19 cellular contexts compared by ENCODE assay signal in the genomic region with DNA sequence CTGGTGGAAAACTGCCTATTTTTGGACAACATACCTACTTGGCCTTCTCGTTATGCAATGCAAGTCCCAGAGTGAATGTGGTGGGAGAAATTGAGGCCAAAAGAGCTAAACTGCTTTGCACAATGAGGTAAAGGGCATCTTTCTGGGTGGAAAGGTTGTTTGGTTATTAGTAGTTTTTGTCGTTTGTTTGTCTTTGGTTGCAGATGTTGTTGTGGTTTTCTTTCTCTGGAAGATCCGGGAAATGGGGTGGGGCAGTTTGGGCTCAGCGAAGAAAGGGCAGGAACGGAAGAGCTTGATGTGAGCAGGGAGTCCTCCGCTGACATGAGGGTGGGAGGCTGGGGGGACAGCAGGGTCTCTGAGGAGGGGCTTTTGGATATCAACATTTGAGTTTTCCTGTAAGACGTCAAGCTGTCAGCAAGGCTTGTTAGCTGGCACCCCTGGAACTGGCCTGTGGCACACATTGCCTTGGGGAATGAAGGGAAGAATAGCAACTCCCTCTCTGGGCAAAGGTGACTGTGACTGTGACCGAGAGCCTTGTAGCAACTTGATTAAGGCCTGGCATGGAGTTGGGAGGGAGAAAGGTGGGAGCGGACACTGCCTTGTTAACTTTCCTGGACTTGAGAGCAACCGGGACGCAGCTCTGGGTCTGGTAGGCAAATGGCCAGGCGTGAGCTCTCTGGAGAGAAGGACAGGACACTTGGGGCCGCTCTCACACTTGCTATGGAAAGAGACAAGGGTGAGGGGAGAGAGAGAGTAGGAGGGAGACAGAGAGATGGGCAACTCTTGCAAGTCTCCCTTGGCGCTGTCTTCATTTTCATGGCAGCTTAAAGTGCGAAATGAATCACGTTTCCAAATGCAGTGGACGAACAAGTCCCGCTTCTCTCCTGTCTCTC. TPM values are rescaled to one million over a fixed set of nuclear protein-coding genes. Genes with fewer than 3 reads are reported as not detected.
DNase-seq lines count a peak whose midpoint lies in the region; ATAC-seq and TF ChIP-seq lines count a peak whose summit lies in the region.
"Had no signal": no experiment of that assay in that cellular context is flagged by ENCODE, and none has a peak within 500 bp of the region (broad histone marks: within the 10 kb centered on the region; RNA-seq: fewer than 3 reads in every experiment).

No MANE protein-coding gene starts in this region.

- H3K27me3 ChIP-seq in A673 (replicated peaks; ENCODE audit: insufficient read depth, low read depth, low read length, poor library complexity) (no peaks in the 10 kb centered on the region), BLaER1 (no peaks in the 10 kb centered on the region), PC-3 (ENCODE audit: low read length) (no peaks in the 10 kb centered on the region), MG63 (no peaks in the 10 kb centered on the region)

- H3K36me3 Mint-ChIP-seq in T-cell = no peaks in the 10 kb centered on the region

- no peaks in the 10 kb centered on the region for H3K79me2 ChIP-seq in PC-3 (ENCODE audit: low read length)

- no peak overlapping the region for H3K4me3 ChIP-seq in A673 (ENCODE audit: low read depth, low read length, poor library complexity, severe bottlenecking)
- no peak overlapping the region for H3K4me3 ChIP-seq in BLaER1
- H3K4me3 ChIP-seq in PC-3 (ENCODE audit: low read length) = no peak overlapping the region
- no peak overlapping the region for H3K4me3 ChIP-seq in fibroblast of villous mesenchyme (ENCODE audit: low read depth, low read length)
- no peak overlapping the region for H3K4me3 ChIP-seq in MG63
- H3K4me3 ChIP-seq: gastroesophageal sphincter, thoracic aorta had no signal

- no peaks in the 10 kb centered on the region for H4K20me1 ChIP-seq in BLaER1
- no peaks in the 10 kb centered on the region for H4K20me1 ChIP-seq in PC-3 (ENCODE audit: low read length)

- H3K36me3 ChIP-seq in A673 (ENCODE audit: insufficient read depth, low read length, poor library complexity, severe bottlenecking) (no peaks in the 10 kb centered on the region), BLaER1 (no peaks in the 10 kb centered on the region), PC-3 (ENCODE audit: low read depth, low read length) (no peaks in the 10 kb centered on the region), MG63 (no peaks in the 10 kb centered on the region)
- H3K36me3 ChIP-seq: gastroesophageal sphincter, neutrophil, thoracic aorta had no signal

- H3F3A ChIP-seq in PC-3 (ENCODE audit: low read length, unreplicated experiment) = no peaks in the 10 kb centered on the region

- ATAC-seq in PC-3 (no peak), T-cell (replicated peaks in 1 of 4) (no peak)
- ATAC-seq: gastroesophageal sphincter, left colon had no signal

- H2AFZ ChIP-seq in PC-3 (ENCODE audit: low read length) = no peak overlapping the region

- TF ChIP-seq CTCF in A673 (conservative IDR thresholded peaks at IDR 0.05; ENCODE audit: low read depth, low read length) (0 out of 2 replicates have a peak, but pooled peaks have one; percentile 14), PC-3 (conservative IDR thresholded peaks at IDR 0.05; ENCODE audit: low read depth, low read length) (0 out of 2 replicates have a peak, but pooled peaks have one; percentile 13), fibroblast of villous mesenchyme (IDR thresholded peaks at IDR 0.05; ENCODE audit: insufficient read depth, low read depth, low read length) (no peak)

- no TSS peak for BruUV-seq in A673 (replicated peaks; lab: Mats Ljungman, UMichigan)
- BruUV-seq in PC-3 (replicated peaks; lab: Mats Ljungman, UMichigan) = no TSS peak

- peak overlapping the region; percentile 87 for H3K4me2 ChIP-seq in BLaER1
- no peak overlapping the region for H3K4me2 ChIP-seq in PC-3 (ENCODE audit: low read length)

- intact Hi-C loops in A673 (cut with micrococcal nuclease; ENCODE audit: unreplicated experiment) = no loop called here
- intact Hi-C loops in PC-3 (cut with micrococcal nuclease) = no loop called here

- no peak overlapping the region for H3K27ac Mint-ChIP-seq in T-cell

- H3K4me1 Mint-ChIP-seq in T-cell = peaks cover 0 to 10% (median 0%) of the 10 kb centered on the region in 3 donors

- no peaks in the 10 kb centered on the region for H3K9me3 Mint-ChIP-seq in T-cell

- no peaks in the 10 kb centered on the region for H3K9me3 ChIP-seq in A673 (ENCODE audit: low read depth, low read length, poor library complexity, severe bottlenecking)
- no peaks in the 10 kb centered on the region for H3K9me3 ChIP-seq in BLaER1
- no peaks in the 10 kb centered on the region for H3K9me3 ChIP-seq in PC-3 (ENCODE audit: low read length)
- H3K9me3 ChIP-seq in MG63 = no peaks in the 10 kb centered on the region
- H3K9me3 ChIP-seq: gastroesophageal sphincter, neutrophil, thoracic aorta had no signal

- CTCF ChIA-PET in A673 (lab: Charles Lee) = no interaction called here
- CTCF ChIA-PET in PC-3 (lab: Charles Lee) = interaction anchor here (0.6 kb wide), 1 partner anchor 11 kb away, joined by 3 read pairs; no protein-coding TSS in a partner anchor
- CTCF ChIA-PET in T-cell (lab: Charles Lee) = no interaction called here

- H3K4me3 Mint-ChIP-seq in T-cell = no peak overlapping the region

- no peak for DNase-seq in A673 (ENCODE audit: low spot score)
- DNase-seq in PC-3 = no peak
- DNase-seq in fibroblast of villous mesenchyme (ENCODE audit: low read depth) = peak; percentile 51
- DNase-seq in nucleus accumbens (lab: John Stamatoyannopoulos, UW) = no peak
- DNase-seq in MG63 = no peak
- DNase-seq in T-cell = no peak
- no peak for DNase-seq in ureter (ENCODE audit: low spot score)
- DNase-seq: activated CD4-positive, alpha-beta T cell treated with anti-CD3 and anti-CD28 coated beads for 48 hours; activated CD8-positive, alpha-beta memory T cell treated with anti-CD3 and anti-CD28 coated beads, Interleukin-2, amount 50 U/mL, for 4 hours; left colon; NCI-H1417 treated with DMSO at 0.1 percent for 48 hours; NCI-H774 had no signal

- H3K9ac ChIP-seq in BLaER1 (peak overlapping the region; percentile 60), PC-3 (ENCODE audit: low read length) (no peak overlapping the region)

- POLR2A ChIA-PET in A673 (lab: Charles Lee; ENCODE audit: low non-redundant PET) (no interaction called here), PC-3 (lab: Charles Lee; ENCODE audit: unreplicated experiment) (no interaction called here), T-cell (lab: Charles Lee) (interaction anchor here in 1 of 2 donors (0.6 kb wide), 1 partner anchor 345 kb away, joined by 5 read pairs; no protein-coding TSS in a partner anchor)

- H3K27ac ChIP-seq in A673 (ENCODE audit: low read depth, low read length, poor library complexity, severe bottlenecking) = no peak overlapping the region
- peak overlapping the region; percentile 59; the same call in 1 of the 2 replicates for H3K27ac ChIP-seq in BLaER1
- H3K27ac ChIP-seq in PC-3 (ENCODE audit: low read length) = no peak overlapping the region
- H3K27ac ChIP-seq: gastroesophageal sphincter, neutrophil, thoracic aorta had no signal

- no peaks in the 10 kb centered on the region for H3K9me2 ChIP-seq in PC-3 (replicated peaks; ENCODE audit: low read length)

- H3K4me1 ChIP-seq in A673 (ENCODE audit: insufficient read depth, low read length, poor library complexity, severe bottlenecking) (no peaks in the 10 kb centered on the region), BLaER1 (peaks cover 22% of the 10 kb centered on the region), PC-3 (ENCODE audit: insufficient read depth, low read length) (no peaks in the 10 kb centered on the region)
- H3K4me1 ChIP-seq: gastroesophageal sphincter had no signal

- peaks cover 13% of the 10 kb centered on the region in 2 donors for H3K27me3 Mint-ChIP-seq in T-cell

RNA-seq across cellular contexts. Expression of a gene that starts 15.4 kb away (rescaled TPM):
- total RNA-seq in A673 (2021) = 0.79 and 0.97 TPM in 2 replicates
- not detected in 2 replicates for total RNA-seq in PC-3 (2014; rRNA removed)
- under 0.01 TPM in 1 of 2 replicates, not detected in the other for total RNA-seq in fibroblast of villous mesenchyme
- total RNA-seq in MG63 (2014; rRNA removed; shearing (Covaris generic); ENCODE audit: low replicate concordance) = under 0.01 and 0.05 TPM in 2 replicates
- total RNA-seq in T-cell = not detected
- total RNA-seq in ureter = not detected
- total RNA-seq: dermis microvascular lymphatic vessel endothelial cell, M059J, renal cortical epithelial cell, thoracic aorta had no signal

RNA-seq across cellular contexts. Expression of a gene that starts 59.8 kb away (rescaled TPM):
- 99.6 and 111 TPM in 2 replicates for total RNA-seq in A673 (2021)
- 49.8 and 55.0 TPM in 2 replicates for total RNA-seq in PC-3 (2014; rRNA removed)
- total RNA-seq in fibroblast of villous mesenchyme = 55.4 and 82.9 TPM in 2 replicates
- 72.2 and 95.0 TPM in 2 replicates for total RNA-seq in MG63 (2014; rRNA removed; shearing (Covaris generic); ENCODE audit: low replicate concordance)
- 10 to 100 TPM; 61.3 to 77.3 (median 67.0) TPM for total RNA-seq in T-cell
- 115 TPM for total RNA-seq in ureter
